9 cellular contexts compared by ENCODE assay signal in the genomic region with DNA sequence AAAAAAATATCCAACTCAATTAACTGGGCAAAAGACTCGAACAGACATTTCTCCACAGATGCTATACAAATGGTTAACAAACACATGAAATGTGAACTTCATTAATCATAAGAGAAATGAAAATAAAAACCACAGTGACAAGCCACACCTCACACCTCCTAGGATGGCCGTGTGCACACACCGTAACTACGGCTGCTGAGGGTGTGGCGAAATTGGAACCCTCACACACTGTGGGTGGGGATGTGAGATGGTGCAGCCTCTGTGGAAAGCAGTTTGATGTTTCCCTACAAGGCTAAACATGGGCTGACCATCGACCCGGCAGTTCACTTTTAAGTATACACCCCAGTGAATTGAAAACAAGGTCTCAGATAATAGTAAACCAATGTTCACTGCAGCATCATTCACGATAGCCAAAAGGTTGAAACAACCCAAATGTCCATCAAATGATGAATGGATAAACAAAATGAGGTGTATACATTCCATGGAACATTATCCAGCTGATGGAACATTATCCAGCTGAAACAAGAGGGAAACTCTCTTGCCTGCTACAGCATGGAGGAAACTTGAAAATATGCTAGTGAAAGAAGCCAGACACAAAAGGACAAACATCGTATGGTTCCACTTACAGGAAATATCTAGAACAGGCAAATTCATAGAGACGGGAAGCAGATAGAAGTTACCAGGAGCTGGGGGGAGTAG. TPM values are rescaled to one million over a fixed set of nuclear protein-coding genes. Genes with fewer than 3 reads are reported as not detected.
DNase-seq lines count a peak whose midpoint lies in the region; ATAC-seq lines count a peak whose summit lies in the region.
"Had no signal": no experiment of that assay in that cellular context is flagged by ENCODE, and none has a peak within 500 bp of the region (broad histone marks: within the 10 kb centered on the region; RNA-seq: fewer than 3 reads in every experiment).

No MANE protein-coding gene starts in this region.

- peaks cover 4% of the 10 kb centered on the region for H3K36me3 ChIP-seq in CD4-positive, CD25-positive, alpha-beta regulatory T cell (ENCODE audit: control insufficient read depth, insufficient read depth, low read length)
- H3K36me3 ChIP-seq in naive thymus-derived CD4-positive, alpha-beta T cell (ENCODE audit: control insufficient read depth in 2 of 3, insufficient read depth in 3 of 3, low read length in 3 of 3) = peaks cover 0 to 8% (median 4%) of the 10 kb centered on the region in 3 experiments
- H3K36me3 ChIP-seq: SJCRH30 had no signal

- intact Hi-C loops in naive thymus-derived CD4-positive, alpha-beta T cell (cut with micrococcal nuclease) = no loop called here

- H3K4me1 ChIP-seq in CD4-positive, CD25-positive, alpha-beta regulatory T cell (ENCODE audit: control insufficient read depth, insufficient read depth, low read length, poor library complexity, severe bottlenecking) = peaks cover 41% of the 10 kb centered on the region
- H3K4me1 ChIP-seq in naive thymus-derived CD4-positive, alpha-beta T cell (ENCODE audit: control insufficient read depth in 2 of 2, insufficient read depth in 2 of 2, low read length in 2 of 2) = peaks cover 34 to 79% of the 10 kb centered on the region in 2 donors

- peak in 1 of 3 donors; percentile 76 for DNase-seq in CD4-positive, CD25-positive, alpha-beta regulatory T cell
- DNase-seq in activated CD8-positive, alpha-beta memory T cell treated with anti-CD3 and anti-CD28 coated beads for 24 hours = peak; percentile 79
- peak in 1 of 9 donors; percentile 53 for DNase-seq in naive thymus-derived CD4-positive, alpha-beta T cell
- no peak for DNase-seq in NCI-H345 (lab: John Stamatoyannopoulos, UW)
- DNase-seq in NCI-H2196 (lab: John Stamatoyannopoulos, UW; ENCODE audit: unreplicated experiment) = no peak
- DNase-seq: SJCRH30 had no signal

- peak overlapping the region; percentile 66 for H3K4me3 ChIP-seq in CD4-positive, CD25-positive, alpha-beta regulatory T cell (ENCODE audit: low read depth, low read length)
- peak overlapping the region; percentile 14 for H3K4me3 ChIP-seq in naive thymus-derived CD4-positive, alpha-beta T cell (ENCODE audit: low read length)
- H3K4me3 ChIP-seq: SJCRH30 had no signal

- peak overlapping the region; percentile 50 to 77 (median 61) for H3K27ac Mint-ChIP-seq in CD4-positive, CD25-positive, alpha-beta regulatory T cell
- H3K27ac Mint-ChIP-seq in naive thymus-derived CD4-positive, alpha-beta T cell = peak overlapping the region; percentile 13 to 81 (median 68)

- ATAC-seq in CD4-positive, CD25-positive, alpha-beta regulatory T cell (ENCODE audit: low read depth in 2 of 2) = peak; percentile 69 to 70
- ATAC-seq in GM21381 (IDR thresholded peaks at IDR 0.05; ENCODE audit: unreplicated experiment) (peak; percentile 75), HG03457 (IDR thresholded peaks at IDR 0.05; ENCODE audit: unreplicated experiment) (no peak), GM18870 (IDR thresholded peaks at IDR 0.05; ENCODE audit: unreplicated experiment) (no peak)
- ATAC-seq in naive thymus-derived CD4-positive, alpha-beta T cell = peak; percentile 77

- no peaks in the 10 kb centered on the region for H3K27me3 Mint-ChIP-seq in CD4-positive, CD25-positive, alpha-beta regulatory T cell
- no peaks in the 10 kb centered on the region for H3K27me3 Mint-ChIP-seq in naive thymus-derived CD4-positive, alpha-beta T cell

- H3K4me3 Mint-ChIP-seq in CD4-positive, CD25-positive, alpha-beta regulatory T cell = peak overlapping the region; percentile 48 to 79 (median 64)
- peak overlapping the region in 8 of 10 donors; percentile 3 to 47 (median 22) for H3K4me3 Mint-ChIP-seq in naive thymus-derived CD4-positive, alpha-beta T cell

- POLR2A ChIA-PET in naive thymus-derived CD4-positive, alpha-beta T cell (lab: Charles Lee) = interaction anchor here (0.6 to 1.3 kb wide), 5 partner anchors 9 to 37 kb away, joined by 3 to 4 read pairs (median 3); no protein-coding TSS in a partner anchor

- no peaks in the 10 kb centered on the region for H3K9me3 ChIP-seq in CD4-positive, CD25-positive, alpha-beta regulatory T cell (ENCODE audit: control insufficient read depth in 2 of 2, low read length in 2 of 2)
- no peaks in the 10 kb centered on the region for H3K9me3 ChIP-seq in naive thymus-derived CD4-positive, alpha-beta T cell (ENCODE audit: control insufficient read depth in 2 of 3, low read length in 3 of 3)
- H3K9me3 ChIP-seq: SJCRH30 had no signal

- peaks cover 14% of the 10 kb centered on the region for H3K36me3 Mint-ChIP-seq in CD4-positive, CD25-positive, alpha-beta regulatory T cell
- peaks cover 5 to 35% (median 9%) of the 10 kb centered on the region in 5 donors for H3K36me3 Mint-ChIP-seq in naive thymus-derived CD4-positive, alpha-beta T cell

- no peaks in the 10 kb centered on the region for H3K27me3 ChIP-seq in CD4-positive, CD25-positive, alpha-beta regulatory T cell (ENCODE audit: control insufficient read depth, insufficient read depth, low read length)
- no peaks in the 10 kb centered on the region for H3K27me3 ChIP-seq in naive thymus-derived CD4-positive, alpha-beta T cell (ENCODE audit: control insufficient read depth in 2 of 2, insufficient read depth in 2 of 2, low read length in 2 of 2)
- H3K27me3 ChIP-seq: SJCRH30 had no signal

- H3K9me3 Mint-ChIP-seq in CD4-positive, CD25-positive, alpha-beta regulatory T cell = peaks cover 0 to 3% (median 0%) of the 10 kb centered on the region in 7 donors
- H3K9me3 Mint-ChIP-seq in naive thymus-derived CD4-positive, alpha-beta T cell = peaks cover 0 to 4% (median 0%) of the 10 kb centered on the region in 11 donors

- peaks cover 42 to 72% (median 58%) of the 10 kb centered on the region in 4 donors for H3K4me1 Mint-ChIP-seq in CD4-positive, CD25-positive, alpha-beta regulatory T cell
- peaks cover 53 to 83% (median 75%) of the 10 kb centered on the region in 7 donors for H3K4me1 Mint-ChIP-seq in naive thymus-derived CD4-positive, alpha-beta T cell

- H3K27ac ChIP-seq in CD4-positive, CD25-positive, alpha-beta regulatory T cell (ENCODE audit: insufficient read depth, low read length, poor library complexity, severe bottlenecking) = peak overlapping the region; percentile 34
- peak overlapping the region; percentile 39 for H3K27ac ChIP-seq in naive thymus-derived CD4-positive, alpha-beta T cell (ENCODE audit: low read depth, low read length)
- H3K27ac ChIP-seq: SJCRH30 had no signal

- CTCF ChIA-PET in naive thymus-derived CD4-positive, alpha-beta T cell (lab: Charles Lee) = interaction anchor here (2.1 to 3.7 kb wide), 3 partner anchors 35 to 46 kb away, joined by 4 to 43 read pairs (median 15); a partner anchor contains a TSS

RNA-seq across cellular contexts. Expression of a gene that starts 32.2 kb away (rescaled TPM):
- total RNA-seq in CD4-positive, CD25-positive, alpha-beta regulatory T cell = 431 TPM
- polyA plus RNA-seq in CD4-positive, CD25-positive, alpha-beta regulatory T cell = 100 to 1,000 TPM; 104 to 144 (median 130) TPM
- total RNA-seq in naive thymus-derived CD4-positive, alpha-beta T cell = 100 to 1,000 TPM; 354 to 432 (median 382) TPM
- 100 to 1,000 TPM; 105 to 166 TPM for polyA plus RNA-seq in naive thymus-derived CD4-positive, alpha-beta T cell

Comparison
In these comparisons a context has a peak if more than half of its experiments do, and no peak if none do; other contexts are left out.
1. ATAC-seq: peak in CD4-positive, CD25-positive, alpha-beta regulatory T cell (2 of 2), GM21381 (single experiment) and naive thymus-derived CD4-positive, alpha-beta T cell (single experiment); none in HG03457 (single experiment) and GM18870 (single experiment).